Comparison of ENCODE assay signal across 9 cellular contexts in the genomic region with DNA sequence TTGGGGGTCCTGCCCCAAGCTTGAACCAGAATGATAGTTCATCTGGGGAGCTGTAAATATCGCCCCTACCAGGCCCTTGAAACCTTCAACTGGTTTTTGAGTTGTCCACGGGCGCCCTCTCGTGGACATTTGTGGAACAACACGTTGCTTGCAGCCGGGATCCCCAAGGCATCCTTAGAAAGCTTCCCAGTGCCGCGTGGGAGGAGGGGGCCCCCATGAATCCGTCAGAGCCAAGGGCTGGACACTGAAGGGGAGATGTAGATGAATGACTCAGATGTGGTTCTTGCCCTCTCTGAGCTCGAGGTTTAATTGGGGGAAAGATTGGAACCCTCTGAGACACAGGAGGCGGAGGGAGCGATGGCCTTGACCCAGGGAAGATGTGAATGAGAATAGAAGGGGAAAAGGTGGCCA. TPM values are rescaled to one million over a fixed set of nuclear protein-coding genes. Genes with fewer than 3 reads are reported as not detected.
DNase-seq lines count a peak whose midpoint lies in the region; ATAC-seq and TF ChIP-seq lines count a peak whose summit lies in the region.
"Had no signal": no experiment of that assay in that cellular context is flagged by ENCODE, and none has a peak within 500 bp of the region (broad histone marks: within the 10 kb centered on the region; RNA-seq: fewer than 3 reads in every experiment).

No MANE protein-coding gene starts in this region.

- no peak overlapping the region for H3K27ac ChIP-seq in breast epithelium

- DNase-seq in DMS53 (lab: John Stamatoyannopoulos, UW): peak; percentile 63
- DNase-seq in DMS53 treated with DMSO at 0.1 percent for 48 hours (lab: John Stamatoyannopoulos, UW; ENCODE audit: unreplicated experiment): no peak
- DNase-seq in NCI-H1048 (lab: John Stamatoyannopoulos, UW): peak; percentile 15
- DNase-seq in WTC11 (ENCODE audit: low spot score): peak; percentile 88
- DNase-seq in breast epithelium (ENCODE audit: low spot score in 2 of 2): peak; percentile 45 to 78
- no peak for DNase-seq in kidney epithelial cell (ENCODE audit: low read depth)
- peak; percentile 58 for DNase-seq in stimulated activated CD4-positive, alpha-beta T cell treated with anti-CD3 and anti-CD28 coated beads, Interleukin-1b, Interleukin-23, amount 100 ng/mL, for 48 hours

- no peaks in the 10 kb centered on the region for H3K36me3 ChIP-seq in breast epithelium
- H3K36me3 ChIP-seq in kidney epithelial cell (ENCODE audit: control insufficient read depth, insufficient read depth, low read length): peaks cover 1% of the 10 kb centered on the region

- TF ChIP-seq CTCF in WTC11 (IDR thresholded peaks at IDR 0.05) (peak; percentile 95), breast epithelium (IDR thresholded peaks at IDR 0.05) (peak; percentile 89 to 92 (median 92)), kidney epithelial cell (IDR thresholded peaks at IDR 0.05; ENCODE audit: insufficient read depth, low read length, poor library complexity, severe bottlenecking) (peak; percentile 86)

- peaks cover 43% of the 10 kb centered on the region for H3K36me3 Mint-ChIP-seq in WTC11

- H3K27me3 ChIP-seq in breast epithelium: no peaks in the 10 kb centered on the region
- H3K27me3 ChIP-seq in kidney epithelial cell (ENCODE audit: control insufficient read depth, insufficient read depth, low read length): no peaks in the 10 kb centered on the region
- H3K27me3 ChIP-seq: BLaER1 had no signal

- no peaks in the 10 kb centered on the region for H3K4me1 ChIP-seq in breast epithelium
- H3K4me1 ChIP-seq: BLaER1 had no signal

- H3K9me3 ChIP-seq in breast epithelium: peaks cover 0 to 5% of the 10 kb centered on the region in 2 donors

- no peak overlapping the region for H3K4me3 Mint-ChIP-seq in WTC11

- no peak for TF ChIP-seq POLR2A in breast epithelium (IDR thresholded peaks at IDR 0.05)

- H3K9me3 Mint-ChIP-seq in WTC11: peaks cover 23% of the 10 kb centered on the region

- intact Hi-C loops in breast epithelium (cut with DNase I; ENCODE audit: low total_unique reads): loop anchor here (5.0 kb wide), 1 partner anchor 134 kb away; the partner anchor contains the start of gene COL27A1

- peaks cover 7% of the 10 kb centered on the region for H3K4me1 Mint-ChIP-seq in WTC11

- H3K4me3 ChIP-seq in breast epithelium (no peak overlapping the region), kidney epithelial cell (ENCODE audit: low read depth, low read length) (no peak overlapping the region)
- H3K4me3 ChIP-seq: BLaER1 had no signal

- POLR2A ChIA-PET in WTC11 (lab: Charles Lee): no interaction called here

- H3K27ac Mint-ChIP-seq in WTC11: no peak overlapping the region

- CTCF ChIA-PET in WTC11 (lab: Charles Lee): interaction anchor here (0.5 to 9.0 kb wide), 77 partner anchors 8 to 1928 kb away, joined by 3 to 232 read pairs (median 5); partner anchors contain the start of genes AMBP, ATP6V1G1, COL27A1 and KIF12

- ATAC-seq in WTC11 (peak; percentile 65), HG02870 (IDR thresholded peaks at IDR 0.05; ENCODE audit: unreplicated experiment) (no peak)

- no peaks in the 10 kb centered on the region for H3K27me3 Mint-ChIP-seq in WTC11 (ENCODE audit: low read depth)

TF ChIP-seq in WTC11, 78 proteins besides CTCF, POLR2A, EP300 and RAD21:
- no peak for TF ChIP-seq ZNF512 (CRISPR knock-in tag; IDR thresholded peaks at IDR 0.05; ENCODE audit: borderline replicate concordance)
- TF ChIP-seq FOXK1 (CRISPR knock-in tag; IDR thresholded peaks at IDR 0.05): 0 out of 2 replicates have a peak, but pooled peaks have one; percentile 7

RNA-seq across cellular contexts. Expression of gene ORM1, which starts 31.8 kb away (rescaled TPM):
- 3.9 to 7.2 TPM (median 5.4 TPM) in 3 replicates for total RNA-seq in WTC11 (2021)
- 1 to 10 TPM in 1 of 3 donors, not detected in 2; 8.3 TPM for total RNA-seq in breast epithelium
- not detected in 2 replicates for total RNA-seq in kidney epithelial cell

RNA-seq across cellular contexts. Expression of gene ORM2, which starts 38.6 kb away (rescaled TPM):
- total RNA-seq in WTC11 (2021): 0.73 to 1.6 TPM (median 1.0 TPM) in 3 replicates
- 1 to 10 TPM in 2 of 3 donors, not detected in 1; 1.6 to 2.9 TPM for total RNA-seq in breast epithelium
- total RNA-seq in kidney epithelial cell: not detected in 2 replicates

Comparison
In these comparisons a context has a peak if more than half of its experiments do, and no peak if none do; other contexts are left out.
1. DNase-seq: peak in DMS53 (single experiment), NCI-H1048 (single experiment), WTC11 (single experiment), breast epithelium (2 of 2) and stimulated activated CD4-positive, alpha-beta T cell treated with anti-CD3 and anti-CD28 coated beads, Interleukin-1b, Interleukin-23, amount 100 ng/mL, for 48 hours (single experiment); none in DMS53 treated with DMSO at 0.1 percent for 48 hours (single experiment) and kidney epithelial cell (single experiment).
2. Peak in every context shown above with its lines, with median percentiles within 50 percentile points of each other: CTCF ChIP-seq.